15 cellular contexts compared by ENCODE assay signal in genomic region chr15:71807125-71807629, GRCh38. TPM values are rescaled to one million over a fixed set of nuclear protein-coding genes. Genes with fewer than 3 reads are reported as not detected.
DNase-seq lines count a peak whose midpoint lies in the region; TF ChIP-seq lines count a peak whose summit lies in the region.
"Had no signal": no experiment of that assay in that cellular context is flagged by ENCODE, and none has a peak within 500 bp of the region (broad histone marks: within the 10 kb centered on the region; RNA-seq: fewer than 3 reads in every experiment).

No MANE protein-coding gene starts in this region.

- no peaks in the 10 kb centered on the region for H3K9me3 ChIP-seq in A673 (ENCODE audit: low read depth, low read length, poor library complexity, severe bottlenecking)
- H3K9me3 ChIP-seq in mesenchymal stem cell (ENCODE audit: control insufficient read depth, low read length), result no peaks in the 10 kb centered on the region
- H3K9me3 ChIP-seq: pancreas had no signal

- H3K36me3 ChIP-seq in A673 (ENCODE audit: insufficient read depth, low read length, poor library complexity, severe bottlenecking), result no peaks in the 10 kb centered on the region
- peaks cover 0 to 9% of the 10 kb centered on the region in 2 experiments for H3K36me3 ChIP-seq in mesenchymal stem cell (ENCODE audit: control insufficient read depth in 1 of 2, insufficient read depth in 2 of 2, low read depth in 1 of 2, low read length in 2 of 2)
- H3K36me3 ChIP-seq: pancreas had no signal

- no TSS peak for BruUV-seq in A673 (replicated peaks; lab: Mats Ljungman, UMichigan)

- peak overlapping the region in 1 of 2 experiments; percentile 51 for H3K23ac ChIP-seq in mesenchymal stem cell (ENCODE audit: low read length in 2 of 2)

- H4K8ac ChIP-seq in mesenchymal stem cell (ENCODE audit: low read length), result peak overlapping the region; percentile 71

- POLR2A ChIA-PET in A673 (lab: Charles Lee; ENCODE audit: low non-redundant PET), result interaction anchor here (0.6 kb wide), 1 partner anchor 320 kb away, joined by 3 read pairs; no protein-coding TSS in a partner anchor

- H2BK5ac ChIP-seq in mesenchymal stem cell (ENCODE audit: low read depth, low read length, poor library complexity, severe bottlenecking), result peak overlapping the region; percentile 57

- no peaks in the 10 kb centered on the region for H3K36me3 Mint-ChIP-seq in chondrocyte (ENCODE audit: low read depth)
- H3K36me3 Mint-ChIP-seq: activated naive CD8-positive, alpha-beta T cell treated with anti-CD3 and anti-CD28 coated beads, Interleukin-2, amount 10 ng/mL, durations not matched to agents 7 days and 5 days had no signal

- CTCF ChIA-PET in A673 (lab: Charles Lee), result interaction anchor here (0.7 to 1.2 kb wide), 2 partner anchors 63 to 349 kb away, joined by 3 to 5 read pairs; no protein-coding TSS in a partner anchor

- no peak overlapping the region for H2BK15ac ChIP-seq in mesenchymal stem cell (ENCODE audit: low read depth, poor library complexity, severe bottlenecking)

- H3K27ac ChIP-seq in A673 (ENCODE audit: low read depth, low read length, poor library complexity, severe bottlenecking) (no peak overlapping the region), mesenchymal stem cell (ENCODE audit: low read length, poor library complexity, severe bottlenecking) (peak overlapping the region; percentile 95)
- H3K27ac ChIP-seq: pancreas had no signal

- no peaks in the 10 kb centered on the region for H3K27me3 ChIP-seq in A673 (replicated peaks; ENCODE audit: insufficient read depth, low read depth, low read length, poor library complexity)
- H3K27me3 ChIP-seq in mesenchymal stem cell (ENCODE audit: control insufficient read depth in 1 of 2, insufficient read depth in 1 of 2, low read length in 2 of 2), result peaks cover 0 to 29% of the 10 kb centered on the region in 2 experiments
- H3K27me3 ChIP-seq: pancreas had no signal

- no peaks in the 10 kb centered on the region for H3K27me3 Mint-ChIP-seq in chondrocyte (ENCODE audit: low read depth)
- H3K27me3 Mint-ChIP-seq: activated B cell treated with CpG ODN at 0.5 μM for 24 hours; activated naive CD8-positive, alpha-beta T cell treated with anti-CD3 and anti-CD28 coated beads, Interleukin-2, amount 10 ng/mL, durations not matched to agents 7 days and 5 days had no signal

- peak overlapping the region; percentile 44 for H4K91ac ChIP-seq in mesenchymal stem cell (ENCODE audit: low read length)

- peak overlapping the region; percentile 51 for H3K27ac Mint-ChIP-seq in chondrocyte (ENCODE audit: unreplicated experiment)
- H3K27ac Mint-ChIP-seq: activated B cell treated with CpG ODN at 0.5 μM for 24 hours; activated naive CD8-positive, alpha-beta T cell treated with anti-CD3 and anti-CD28 coated beads, Interleukin-2, amount 10 ng/mL, durations not matched to agents 7 days and 5 days had no signal

- H3K4me2 ChIP-seq in mesenchymal stem cell (ENCODE audit: low read length, poor library complexity, severe bottlenecking), result peak overlapping the region; percentile 44

- TF ChIP-seq CTCF in A673 (conservative IDR thresholded peaks at IDR 0.05; ENCODE audit: low read depth, low read length) (no peak), chondrocyte (IDR thresholded peaks at IDR 0.05) (no peak), GM13976 (IDR thresholded peaks at IDR 0.05; ENCODE audit: borderline replicate concordance, control extremely low read depth, extremely low read depth, insufficient read depth, missing control alignments) (no peak), GM20000 (IDR thresholded peaks at IDR 0.05; ENCODE audit: extremely low read depth, missing control alignments) (no peak)

- H3K4me1 Mint-ChIP-seq in chondrocyte (ENCODE audit: low read depth), result peaks cover 45% of the 10 kb centered on the region

- H3K9me3 Mint-ChIP-seq in chondrocyte (ENCODE audit: low read depth), result no peaks in the 10 kb centered on the region
- H3K9me3 Mint-ChIP-seq: activated B cell treated with CpG ODN at 0.5 μM for 24 hours; activated naive CD8-positive, alpha-beta T cell treated with anti-CD3 and anti-CD28 coated beads, Interleukin-2, amount 10 ng/mL, durations not matched to agents 7 days and 5 days; HFFc6 had no signal

- H3K9ac ChIP-seq in mesenchymal stem cell (ENCODE audit: low read length), result no peak overlapping the region

- in situ Hi-C loops in GM13976 (cut with MboI; ENCODE audit: low sequenced_read_pairs, unreplicated experiment), result loop anchor here (5.0 kb wide), 1 partner anchor 350 kb away; no protein-coding TSS in a partner anchor

- no peak overlapping the region for H3K4me3 ChIP-seq in A673 (ENCODE audit: low read depth, low read length, poor library complexity, severe bottlenecking)
- H3K4me3 ChIP-seq in mesenchymal stem cell (ENCODE audit: insufficient read depth in 1 of 2, low read depth in 1 of 2, low read length in 2 of 2), result no peak overlapping the region
- H3K4me3 ChIP-seq: pancreas had no signal

- no peak overlapping the region for H3K18ac ChIP-seq in mesenchymal stem cell (ENCODE audit: low read depth in 1 of 2, low read length in 2 of 2)

- 40% methylated on average over 15 of the region's 15 CpGs for WGBS in mesenchymal stem cell

- H3K4me3 Mint-ChIP-seq in chondrocyte (ENCODE audit: unreplicated experiment), result no peak overlapping the region
- H3K4me3 Mint-ChIP-seq: activated B cell treated with CpG ODN at 0.5 μM for 24 hours; activated naive CD8-positive, alpha-beta T cell treated with anti-CD3 and anti-CD28 coated beads, Interleukin-2, amount 10 ng/mL, durations not matched to agents 7 days and 5 days had no signal

- peak overlapping the region; percentile 3 for H2AFZ ChIP-seq in mesenchymal stem cell (ENCODE audit: low read depth, low read length)

- intact Hi-C loops in A673 (cut with micrococcal nuclease; ENCODE audit: unreplicated experiment), result no loop called here

- no peak overlapping the region for H2BK120ac ChIP-seq in mesenchymal stem cell (ENCODE audit: low read depth, low read length)

- H2BK12ac ChIP-seq in mesenchymal stem cell (ENCODE audit: low read length in 2 of 2), result peak overlapping the region in 1 of 2 experiments; percentile 37

- DNase-seq in A673 (ENCODE audit: low spot score), result peak; percentile 24
- peak; percentile 18 for DNase-seq in M059J (ENCODE audit: low read depth)
- DNase-seq in chondrocyte (ENCODE audit: low spot score), result no peak
- DNase-seq in mesenchymal stem cell, result peak; percentile 10
- no peak for DNase-seq in GM13976 (ENCODE audit: low spot score)
- DNase-seq in activated CD8-positive, alpha-beta memory T cell treated with anti-CD3 and anti-CD28 coated beads, Interleukin-2, amount 50 U/mL, for 48 hours, result no peak
- no peak for DNase-seq in NCI-H345 treated with DMSO at 0.1 percent for 48 hours (lab: John Stamatoyannopoulos, UW; ENCODE audit: unreplicated experiment)
- DNase-seq in GM20000 (ENCODE audit: low spot score), result no peak
- DNase-seq: activated B cell treated with CpG ODN at 0.5 μM for 24 hours; activated naive CD8-positive, alpha-beta T cell treated with anti-CD3 and anti-CD28 coated beads, Interleukin-2, amount 10 ng/mL, durations not matched to agents 7 days and 5 days; pancreas; stimulated activated CD4-positive, alpha-beta T cell treated with anti-CD3 and anti-CD28 coated beads, Interleukin-12 subunit alpha, Interleukin-12 subunit beta, amount 100 ng/mL, for 4 hours had no signal

- no peaks in the 10 kb centered on the region for H3K79me1 ChIP-seq in mesenchymal stem cell (replicated peaks; ENCODE audit: low read length, poor library complexity, severe bottlenecking)

- H3K14ac ChIP-seq in mesenchymal stem cell (ENCODE audit: low read length in 2 of 2), result peak overlapping the region in 1 of 2 experiments; percentile 57

- H3K4me1 ChIP-seq in A673 (ENCODE audit: insufficient read depth, low read length, poor library complexity, severe bottlenecking), result peaks cover 14% of the 10 kb centered on the region
- peaks cover 48% of the 10 kb centered on the region for H3K4me1 ChIP-seq in mesenchymal stem cell (ENCODE audit: control insufficient read depth, insufficient read depth, low read depth, low read length)
- H3K4me1 ChIP-seq: pancreas had no signal

- H2AK5ac ChIP-seq in mesenchymal stem cell (ENCODE audit: low read length, severe bottlenecking), result no peak overlapping the region

- H3K4ac ChIP-seq in mesenchymal stem cell (ENCODE audit: low read depth in 1 of 2, low read length in 2 of 2), result peak overlapping the region; percentile 14 to 35

RNA-seq across cellular contexts. Expression of gene NR2E3, which starts 3.2 kb away (rescaled TPM):
- total RNA-seq in A673 (2021), result not detected in 2 replicates
- total RNA-seq in M059J (2014; rRNA removed; shearing (Covaris generic)), result 0.12 TPM in 1 of 2 replicates, not detected in the other
- total RNA-seq in chondrocyte, result not detected in 3 replicates
- polyA plus RNA-seq in mesenchymal stem cell (2013, experiment 1 of 2), result 0.11 TPM
- 0.05 TPM for polyA plus RNA-seq in mesenchymal stem cell (2013, experiment 2 of 2)
- total RNA-seq: activated B cell treated with CpG ODN at 0.5 μM for 24 hours; activated naive CD8-positive, alpha-beta T cell treated with anti-CD3 and anti-CD28 coated beads, Interleukin-2, amount 10 ng/mL, durations not matched to agents 7 days and 5 days; epithelial cell of proximal tubule; HFFc6; lower leg skin had no signal

Comparison
In these comparisons a context has a peak if more than half of its experiments do, and no peak if none do; other contexts are left out.
1. DNase-seq: peak in A673 (single experiment), M059J (single experiment) and mesenchymal stem cell (single experiment); none in chondrocyte (single experiment), GM13976 (single experiment), activated CD8-positive, alpha-beta memory T cell treated with anti-CD3 and anti-CD28 coated beads, Interleukin-2, amount 50 U/mL, for 48 hours (single experiment), NCI-H345 treated with DMSO at 0.1 percent for 48 hours (single experiment) and GM20000 (single experiment).